In genomic region chr15:78051622-78052405, GRCh38 we compare ENCODE assay signal across 9 cellular contexts. TPM values are rescaled to one million over a fixed set of nuclear protein-coding genes. Genes with fewer than 3 reads are reported as not detected.
A peak's percentile ranks its signal among the peaks of the same experiment; 100 is the strongest.
DNase-seq lines count a peak whose midpoint lies in the region; ATAC-seq and TF ChIP-seq lines count a peak whose summit lies in the region.
"Had no signal": no experiment of that assay in that cellular context is flagged by ENCODE, and none has a peak within 500 bp of the region (broad histone marks: within the 10 kb centered on the region; RNA-seq: fewer than 3 reads in every experiment).

No MANE protein-coding gene starts in this region.

- H3K4me1 ChIP-seq in ACC112 (ENCODE audit: control insufficient read depth, insufficient read depth, low read length, unreplicated experiment) (peaks cover 68% of the 10 kb centered on the region), right lobe of liver (peaks cover 0 to 65% (median 37%) of the 10 kb centered on the region in 4 donors)

- no peak for ATAC-seq in activated CD8-positive, alpha-beta T cell treated with anti-CD3 and anti-CD28 coated beads, Interleukin-2, amount 10 ng/mL, durations not matched to agents 7 days and 5 days
- ATAC-seq in right lobe of liver = peak; percentile 19 to 36 (median 20)
- ATAC-seq in GM18907 (IDR thresholded peaks at IDR 0.05; ENCODE audit: unreplicated experiment) = no peak
- ATAC-seq in HG03432 (IDR thresholded peaks at IDR 0.05; ENCODE audit: unreplicated experiment) = no peak

- H3K36me3 ChIP-seq in ACC112 (ENCODE audit: insufficient read depth, low read length) (0 out of 2 replicates have a peak, but pooled peaks cover 4% of the 10 kb centered on the region), right lobe of liver (no peaks in the 10 kb centered on the region)

- peaks cover 73% of the 10 kb centered on the region for H3K36me3 Mint-ChIP-seq in activated CD8-positive, alpha-beta T cell treated with anti-CD3 and anti-CD28 coated beads, Interleukin-2, amount 10 ng/mL, durations not matched to agents 7 days and 5 days (ENCODE audit: low read depth)

- intact Hi-C loops in right lobe of liver (cut with DNase I) = no loop called here

- no peak for TF ChIP-seq CTCF in HL-60 (IDR thresholded peaks at IDR 0.05; ENCODE audit: insufficient read depth, low read length)
- no peak for TF ChIP-seq CTCF in right lobe of liver (IDR thresholded peaks at IDR 0.05)

- H3K4me3 Mint-ChIP-seq in activated CD8-positive, alpha-beta T cell treated with anti-CD3 and anti-CD28 coated beads, Interleukin-2, amount 10 ng/mL, durations not matched to agents 7 days and 5 days = peak overlapping the region; percentile 42

- H3K4me3 ChIP-seq in ACC112 (ENCODE audit: low read depth, low read length) = no peak overlapping the region
- no peak overlapping the region for H3K4me3 ChIP-seq in HL-60 (replicated peaks; ENCODE audit: insufficient read depth, low read length)
- no peak overlapping the region for H3K4me3 ChIP-seq in right lobe of liver

- CTCF ChIA-PET in activated CD8-positive, alpha-beta T cell treated with anti-CD3 and anti-CD28 coated beads, Interleukin-2, amount 10 ng/mL, durations not matched to agents 7 days and 5 days (lab: Charles Lee) = interaction anchor here (0.7 to 21.0 kb wide), 10 partner anchors 9 to 57 kb away, joined by 3 to 305 read pairs (median 6); partner anchors contain the start of genes SH2D7 and TBC1D2B

- peaks cover 78% of the 10 kb centered on the region for H3K79me2 ChIP-seq in ACC112 (ENCODE audit: control insufficient read depth, insufficient read depth, low read length, unreplicated experiment)

- 50% methylated on average over 3 of the region's 3 CpGs for WGBS in right lobe of liver (ENCODE audit: insufficient coverage, low coverage, low lambda C conversion rate, missing lambda C conversion rate)

- H3K27ac Mint-ChIP-seq in activated CD8-positive, alpha-beta T cell treated with anti-CD3 and anti-CD28 coated beads, Interleukin-2, amount 10 ng/mL, durations not matched to agents 7 days and 5 days = peak overlapping the region; percentile 94

- H3K27ac ChIP-seq in ACC112 (ENCODE audit: low read depth, low read length) (peak overlapping the region; percentile 66; the same call in 1 of the 2 replicates), HL-60 (replicated peaks) (peak overlapping the region; percentile 86), right lobe of liver (no peak overlapping the region)

- peaks cover 95% of the 10 kb centered on the region for H3K4me1 Mint-ChIP-seq in activated CD8-positive, alpha-beta T cell treated with anti-CD3 and anti-CD28 coated beads, Interleukin-2, amount 10 ng/mL, durations not matched to agents 7 days and 5 days (ENCODE audit: low read depth)

- peak in 1 of 2 experiments; percentile 75 for DNase-seq in HL-60 (ENCODE audit: low read depth in 1 of 2, low spot score in 1 of 2)
- DNase-seq in activated CD8-positive, alpha-beta T cell treated with anti-CD3 and anti-CD28 coated beads, Interleukin-2, amount 10 ng/mL, durations not matched to agents 7 days and 5 days = peak; percentile 19
- peak in 1 of 3 donors; percentile 38 for DNase-seq in right lobe of liver
- no peak for DNase-seq in kidney tubule cell (ENCODE audit: low spot score)
- no peak for DNase-seq in ureter (ENCODE audit: low spot score)

- no peaks in the 10 kb centered on the region for H3K9me3 ChIP-seq in right lobe of liver

- H3K27me3 Mint-ChIP-seq in activated CD8-positive, alpha-beta T cell treated with anti-CD3 and anti-CD28 coated beads, Interleukin-2, amount 10 ng/mL, durations not matched to agents 7 days and 5 days (ENCODE audit: low read depth) = no peaks in the 10 kb centered on the region

- H3K9me3 Mint-ChIP-seq in activated CD8-positive, alpha-beta T cell treated with anti-CD3 and anti-CD28 coated beads, Interleukin-2, amount 10 ng/mL, durations not matched to agents 7 days and 5 days (ENCODE audit: insufficient read depth) = no peaks in the 10 kb centered on the region

- no peak for TF ChIP-seq POLR2A in right lobe of liver (IDR thresholded peaks at IDR 0.05)

- POLR2A ChIA-PET in activated CD8-positive, alpha-beta T cell treated with anti-CD3 and anti-CD28 coated beads, Interleukin-2, amount 10 ng/mL, durations not matched to agents 7 days and 5 days (lab: Charles Lee) = interaction anchor here (0.8 to 5.8 kb wide), 6 partner anchors 9 to 27 kb away, joined by 3 to 71 read pairs (median 22); partner anchors contain the start of gene TBC1D2B

- H3K27me3 ChIP-seq in ACC112 (ENCODE audit: insufficient read depth, low read length) (no peaks in the 10 kb centered on the region), HL-60 (ENCODE audit: insufficient read depth, poor library complexity, severe bottlenecking) (no peaks in the 10 kb centered on the region), right lobe of liver (no peaks in the 10 kb centered on the region)

- no peak overlapping the region for H2AFZ ChIP-seq in ACC112 (ENCODE audit: low read length, unreplicated experiment)

RNA-seq across cellular contexts. Expression of gene TBC1D2B, which starts 25.7 kb away (rescaled TPM):
- total RNA-seq in activated CD8-positive, alpha-beta T cell treated with anti-CD3 and anti-CD28 coated beads, Interleukin-2, amount 10 ng/mL, durations not matched to agents 7 days and 5 days = 100 to 1,000 TPM; 109 to 119 TPM
- total RNA-seq in right lobe of liver = 10 to 100 TPM; 23.7 to 81.4 (median 29.6) TPM
- 103 TPM for total RNA-seq in ureter

RNA-seq across cellular contexts. Expression of gene SH2D7, which starts 40.5 kb away (rescaled TPM):
- total RNA-seq in activated CD8-positive, alpha-beta T cell treated with anti-CD3 and anti-CD28 coated beads, Interleukin-2, amount 10 ng/mL, durations not matched to agents 7 days and 5 days = under 1 TPM; 0.29 to 0.31 TPM
- total RNA-seq in right lobe of liver = not detected
- total RNA-seq in ureter = not detected
- total RNA-seq: SK-MEL-5 had no signal

Comparison
In these comparisons a context has a peak if more than half of its experiments do, and no peak if none do; other contexts are left out.
1. H3K27ac ChIP-seq: peak in ACC112 (single experiment) and HL-60 (single experiment); none in right lobe of liver (0 of 3).
2. ATAC-seq: peak in right lobe of liver (4 of 4); none in activated CD8-positive, alpha-beta T cell treated with anti-CD3 and anti-CD28 coated beads, Interleukin-2, amount 10 ng/mL, durations not matched to agents 7 days and 5 days (single experiment), GM18907 (single experiment) and HG03432 (single experiment).